In genomic region chr2:239758325-239758877, GRCh38 we compare ENCODE assay signal across 1 cellular context.
TF ChIP-seq lines count a peak whose summit lies in the region.

No MANE protein-coding gene starts in this region.

TF ChIP-seq in GM23338, 12 proteins besides CTCF, POLR2A, EP300 and RAD21 (continued from another document):
- TF ChIP-seq ZNF462 (CRISPR knock-in tag; IDR thresholded peaks at IDR 0.05) (no peak), POLR2AphosphoS5 (IDR thresholded peaks at IDR 0.05; ENCODE audit: low read depth) (no peak), ZNF114 (CRISPR knock-in tag; IDR thresholded peaks at IDR 0.05) (no peak), EZH2 (IDR thresholded peaks at IDR 0.05; ENCODE audit: low read depth, unreplicated experiment) (no peak), STAT1 (IDR thresholded peaks at IDR 0.05; ENCODE audit: unreplicated experiment) (no peak), NANOG (IDR thresholded peaks at IDR 0.05; ENCODE audit: borderline replicate concordance) (no peak), CREB1 (CRISPR knock-in tag; IDR thresholded peaks at IDR 0.05; ENCODE audit: low read depth) (no peak)
